Comparison of ENCODE assay signal across 8 cellular contexts in the genomic region with DNA sequence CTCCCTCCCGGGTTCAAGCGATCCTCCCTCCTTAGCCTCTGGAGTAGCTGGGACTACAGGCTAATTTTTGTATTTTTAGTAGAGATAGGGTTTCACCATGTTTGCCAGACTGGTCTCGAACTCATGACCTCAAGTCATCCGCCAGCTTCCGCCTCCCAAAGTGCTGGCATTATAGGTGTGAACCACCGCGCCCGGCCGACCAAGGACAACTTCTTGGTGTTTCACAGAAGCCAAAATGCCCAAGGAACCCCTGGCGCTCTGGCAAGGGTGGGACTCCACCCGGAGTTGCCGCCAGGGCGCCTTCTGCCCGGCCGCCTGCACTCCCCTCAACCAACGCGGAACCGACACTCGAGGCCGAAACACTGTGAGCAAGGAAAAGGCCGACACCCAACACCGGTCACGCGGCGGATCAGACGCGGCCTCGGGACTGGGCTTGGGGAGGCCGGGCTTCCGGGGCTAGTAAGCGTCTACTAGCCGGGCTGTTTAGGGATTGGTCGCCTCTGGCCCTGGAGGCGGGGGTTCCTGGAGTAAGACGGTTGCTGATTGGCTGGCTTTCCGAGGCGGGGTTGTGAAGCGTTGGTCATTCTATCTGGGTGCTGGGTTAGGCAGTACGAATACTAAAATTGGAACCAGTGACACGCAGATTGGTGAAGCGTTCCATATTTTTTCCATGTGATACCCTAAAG. TPM values are rescaled to one million over a fixed set of nuclear protein-coding genes. Genes with fewer than 3 reads are reported as not detected.
A peak's percentile ranks its signal among the peaks of the same experiment; 100 is the strongest.
DNase-seq lines count a peak whose midpoint lies in the region; ATAC-seq and TF ChIP-seq lines count a peak whose summit lies in the region.

No MANE protein-coding gene starts in this region.

- H3K27me3 ChIP-seq in A673 (replicated peaks; ENCODE audit: insufficient read depth, low read depth, low read length, poor library complexity) = no peaks in the 10 kb centered on the region
- no peaks in the 10 kb centered on the region for H3K27me3 ChIP-seq in hepatocyte
- no peaks in the 10 kb centered on the region for H3K27me3 ChIP-seq in upper lobe of right lung

- H3K4me3 ChIP-seq in A673 (ENCODE audit: low read depth, low read length, poor library complexity, severe bottlenecking) (peak overlapping the region; percentile 25), astrocyte of the spinal cord (ENCODE audit: low read depth, low read length) (peak overlapping the region; percentile 29), hepatocyte (no peak overlapping the region), upper lobe of right lung (peak overlapping the region; percentile 43)

- H4K20me1 ChIP-seq in hepatocyte (ENCODE audit: insufficient read depth, poor library complexity, severe bottlenecking) = no peaks in the 10 kb centered on the region

- POLR2A ChIA-PET in A673 (lab: Charles Lee; ENCODE audit: low non-redundant PET) = no interaction called here

- in situ Hi-C loops in astrocyte of the spinal cord (cut with HindIII; ENCODE audit: low sequenced_read_pairs) = no loop called here

- H3K9me3 ChIP-seq in A673 (ENCODE audit: low read depth, low read length, poor library complexity, severe bottlenecking) (no peaks in the 10 kb centered on the region), hepatocyte (ENCODE audit: low read depth) (no peaks in the 10 kb centered on the region), upper lobe of right lung (no peaks in the 10 kb centered on the region)

- H3K79me2 ChIP-seq in hepatocyte = no peaks in the 10 kb centered on the region

- WGBS in hepatocyte (ENCODE audit: low lambda C conversion rate, missing lambda C conversion rate) = 22% methylated on average over 41 of the region's 41 CpGs

- ATAC-seq in HG03565 (IDR thresholded peaks at IDR 0.05; ENCODE audit: unreplicated experiment) = peak; percentile 68
- ATAC-seq in upper lobe of right lung = peak; percentile 99

- no peaks in the 10 kb centered on the region for H3K9me2 ChIP-seq in hepatocyte (replicated peaks; ENCODE audit: insufficient read depth)

- H3K4me1 ChIP-seq in A673 (ENCODE audit: insufficient read depth, low read length, poor library complexity, severe bottlenecking) (no peaks in the 10 kb centered on the region), hepatocyte (ENCODE audit: insufficient read depth) (no peaks in the 10 kb centered on the region), upper lobe of right lung (peaks cover 4% of the 10 kb centered on the region)

- peak; percentile 54 for TF ChIP-seq POLR2A in GM19099 (IDR thresholded peaks at IDR 0.05; ENCODE audit: extremely low read depth, insufficient read length, low read depth)

- H3K27ac ChIP-seq in A673 (ENCODE audit: low read depth, low read length, poor library complexity, severe bottlenecking) = no peak overlapping the region
- H3K27ac ChIP-seq in hepatocyte = peak overlapping the region; percentile 50
- H3K27ac ChIP-seq in upper lobe of right lung = peak overlapping the region; percentile 86

- TF ChIP-seq CTCF in A673 (conservative IDR thresholded peaks at IDR 0.05; ENCODE audit: low read depth, low read length) = no peak
- peak; percentile 4 for TF ChIP-seq CTCF in astrocyte of the spinal cord (IDR thresholded peaks at IDR 0.05; ENCODE audit: low read depth, low read length)
- no peak for TF ChIP-seq CTCF in hepatocyte (IDR thresholded peaks at IDR 0.05; ENCODE audit: poor library complexity)
- TF ChIP-seq CTCF in upper lobe of right lung (IDR thresholded peaks at IDR 0.05) = no peak

- intact Hi-C loops in A673 (cut with micrococcal nuclease; ENCODE audit: unreplicated experiment) = no loop called here
- intact Hi-C loops in upper lobe of right lung (cut with DNase I) = no loop called here

- no TSS peak for BruUV-seq in A673 (replicated peaks; lab: Mats Ljungman, UMichigan)

- DNase-seq in A673 (ENCODE audit: low spot score) (peak; percentile 91), T-helper 22 cell (ENCODE audit: low read depth) (peak; percentile 70), astrocyte of the spinal cord (ENCODE audit: low read depth, low spot score) (peak; percentile 97), hepatocyte (ENCODE audit: low spot score) (peak; percentile 95), pulmonary artery endothelial cell (ENCODE audit: low read depth, low spot score) (peak; percentile 86), upper lobe of right lung (peak; percentile 98)

- peak overlapping the region; percentile 68 for H2AFZ ChIP-seq in hepatocyte

- H3K4me2 ChIP-seq in hepatocyte = peak overlapping the region; percentile 69

- H3K36me3 ChIP-seq in A673 (ENCODE audit: insufficient read depth, low read length, poor library complexity, severe bottlenecking) (no peaks in the 10 kb centered on the region), hepatocyte (replicated peaks; ENCODE audit: insufficient read depth, low read depth) (no peaks in the 10 kb centered on the region), upper lobe of right lung (no peaks in the 10 kb centered on the region)

- CTCF ChIA-PET in A673 (lab: Charles Lee) = no interaction called here

RNA-seq across cellular contexts. Expression of a gene that starts 7.7 kb away (rescaled TPM):
- not detected in 2 replicates for total RNA-seq in A673 (2021)
- total RNA-seq in hepatocyte = not detected in 2 replicates
- 0.15 and 0.51 TPM in 2 replicates for polyA plus RNA-seq in hepatocyte
- not detected in 2 replicates for total RNA-seq in pulmonary artery endothelial cell
- total RNA-seq in upper lobe of right lung = 0.29 TPM

RNA-seq across cellular contexts. Expression of a gene that starts 16.3 kb away (rescaled TPM):
- total RNA-seq in A673 (2021) = 9.3 and 10.7 TPM in 2 replicates
- total RNA-seq in hepatocyte = 9.8 and 13.5 TPM in 2 replicates
- polyA plus RNA-seq in hepatocyte = 24.5 and 25.9 TPM in 2 replicates
- 30.0 and 40.4 TPM in 2 replicates for total RNA-seq in pulmonary artery endothelial cell
- total RNA-seq in upper lobe of right lung = 8.0 TPM

RNA-seq across cellular contexts. Expression of a gene that starts 16.8 kb away (rescaled TPM):
- not detected in 2 replicates for total RNA-seq in A673 (2021)
- total RNA-seq in hepatocyte = 0.24 TPM in 1 of 2 replicates, not detected in the other
- polyA plus RNA-seq in hepatocyte = not detected in 2 replicates
- total RNA-seq in pulmonary artery endothelial cell = not detected in 2 replicates
- total RNA-seq in upper lobe of right lung = 0.41 TPM

RNA-seq across cellular contexts. Expression of a gene that starts 36.0 kb away (rescaled TPM):
- total RNA-seq in A673 (2021) (9.1 and 9.2 TPM in 2 replicates), hepatocyte (16.8 and 17.1 TPM in 2 replicates), pulmonary artery endothelial cell (5.8 and 7.8 TPM in 2 replicates), upper lobe of right lung (17.3 TPM)
- 21.3 and 28.8 TPM in 2 replicates for polyA plus RNA-seq in hepatocyte
